ENCODE assay signal across 18 cellular contexts in genomic region chr5:84118551-84118950, GRCh38.
"Had no signal": no experiment of that assay in that cellular context is flagged by ENCODE, and none has a peak within 500 bp of the region (broad histone marks: within the 10 kb centered on the region; RNA-seq: fewer than 3 reads in every experiment).

No MANE protein-coding gene starts in this region.

- H3K27ac ChIP-seq: coronary artery, dorsolateral prefrontal cortex, esophagus muscularis mucosa, gastrocnemius medialis, left lung, lower lobe of right lung had no signal

- H3K4me3 ChIP-seq: coronary artery, dorsolateral prefrontal cortex, esophagus muscularis mucosa, gastrocnemius medialis, left lung, lower lobe of right lung, mucosa of descending colon had no signal

- H3K27me3 ChIP-seq: dorsolateral prefrontal cortex, esophagus muscularis mucosa, gastrocnemius medialis, left lung had no signal

- DNase-seq: dermis blood vessel endothelial cell; dorsolateral prefrontal cortex; effector CD4-positive, alpha-beta T cell; effector memory CD4-positive, alpha-beta T cell; foreskin melanocyte; gastrocnemius medialis; glutamatergic neuron; head of caudate nucleus; hippocampal formation; left cardiac atrium; left lung; left ventricle myocardium superior; lower lobe of right lung; mesenchymal stem cell; mucosa of descending colon; naive B cell had no signal

- H3K9me3 ChIP-seq: esophagus muscularis mucosa, gastrocnemius medialis, left lung, lower lobe of right lung, mucosa of descending colon had no signal

- ATAC-seq: gastrocnemius medialis, left cardiac atrium, left lung, left ventricle myocardium superior, lower lobe of right lung, mucosa of descending colon had no signal

- H3K36me3 ChIP-seq: esophagus muscularis mucosa, gastrocnemius medialis, left lung, lower lobe of right lung had no signal

- H3K4me1 ChIP-seq: esophagus muscularis mucosa, gastrocnemius medialis, left lung, lower lobe of right lung had no signal
